ENCODE assay signal across 1 cellular context in genomic region chr7:28611399-28611897, GRCh38.
TF ChIP-seq lines count a peak whose summit lies in the region.

No MANE protein-coding gene starts in this region.

TF ChIP-seq in A549, 52 proteins besides CTCF, POLR2A, EP300 and RAD21:
- peak; percentile 54 for TF ChIP-seq ZC3H11A (IDR thresholded peaks at IDR 0.05)
TF ChIP-seq in A549: peak in this region for 1; not testable (repeated sequence) for 51.
